Comparison of ENCODE assay signal across 9 cellular contexts in the genomic region with DNA sequence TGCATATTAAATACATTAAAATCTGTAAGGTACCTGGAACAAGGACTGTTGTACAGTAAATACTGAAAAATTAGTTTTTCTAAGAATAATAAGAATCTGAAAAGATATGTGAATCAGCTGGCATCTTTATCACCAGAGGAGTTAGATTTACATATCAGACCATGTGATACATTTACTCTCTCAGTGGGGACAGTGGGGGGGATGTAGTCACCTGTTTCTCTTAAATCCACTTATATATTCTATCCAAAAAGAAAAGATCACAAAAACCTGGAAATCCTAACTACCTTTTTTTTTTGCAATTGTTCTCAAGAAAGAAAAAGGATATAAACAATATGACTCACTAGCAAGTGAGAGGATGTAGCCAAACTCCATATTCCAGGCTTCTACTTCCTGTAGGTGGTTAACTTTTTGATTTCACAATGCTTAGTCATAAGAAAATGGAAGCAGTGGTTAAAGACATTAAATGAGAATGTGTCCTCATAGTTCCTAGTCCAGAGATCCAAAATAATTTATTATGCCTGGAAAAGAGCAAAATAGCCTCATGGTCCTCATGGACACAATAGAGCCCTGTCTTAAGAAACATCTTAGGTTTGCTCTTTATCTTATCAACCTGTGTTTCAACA. TPM values are rescaled to one million over a fixed set of nuclear protein-coding genes. Genes with fewer than 3 reads are reported as not detected.
DNase-seq lines count a peak whose midpoint lies in the region; FAIRE-seq and TF ChIP-seq lines count a peak whose summit lies in the region.
"Had no signal": no experiment of that assay in that cellular context is flagged by ENCODE, and none has a peak within 500 bp of the region (broad histone marks: within the 10 kb centered on the region; RNA-seq: fewer than 3 reads in every experiment).

No MANE protein-coding gene starts in this region.

- no peak for FAIRE-seq in small intestine (lab: Jason Lieb, UNC)

- H3K4me2 ChIP-seq in SK-N-SH, result 0 out of 2 replicates have a peak overlapping the region, but pooled peaks have one; percentile 13
- H3K4me2 ChIP-seq: KMS-11 had no signal

- H3K9me3 ChIP-seq in SK-N-SH, result no peaks in the 10 kb centered on the region
- H3K9me3 ChIP-seq in small intestine (ENCODE audit: control insufficient read depth, low read depth), result no peaks in the 10 kb centered on the region
- H3K9me3 ChIP-seq in tibial nerve, result no peaks in the 10 kb centered on the region

- H3F3A ChIP-seq in SK-N-SH (replicated peaks; ENCODE audit: insufficient read depth), result peaks cover 22% of the 10 kb centered on the region

- H3K9me2 ChIP-seq in SK-N-SH, result no peaks in the 10 kb centered on the region

- no peak for TF ChIP-seq RAD21 in SK-N-SH (IDR thresholded peaks at IDR 0.05; ENCODE audit: low read length)

- no peak overlapping the region for H3K4me3 ChIP-seq in SK-N-SH (ENCODE audit: low read depth in 2 of 2, low read length in 1 of 2)
- no peak overlapping the region for H3K4me3 ChIP-seq in fibroblast of villous mesenchyme (ENCODE audit: low read depth, low read length)
- H3K4me3 ChIP-seq in small intestine (ENCODE audit: low read depth in 1 of 2, low read length in 2 of 2), result no peak overlapping the region
- H3K4me3 ChIP-seq in tibial nerve, result no peak overlapping the region

- H3K27me3 ChIP-seq in SK-N-SH (ENCODE audit: insufficient read depth), result no peaks in the 10 kb centered on the region
- no peaks in the 10 kb centered on the region for H3K27me3 ChIP-seq in small intestine (ENCODE audit: control insufficient read depth in 2 of 2, insufficient read depth in 2 of 2, low read length in 2 of 2)
- H3K27me3 ChIP-seq in tibial nerve, result no peaks in the 10 kb centered on the region

- CTCF ChIA-PET in SK-N-SH (lab: Yijun Ruan, JAX), result interaction anchor here (0.8 kb wide), 1 partner anchor 17 kb away, joined by 3 read pairs; no protein-coding TSS in a partner anchor

- H4K20me1 ChIP-seq in SK-N-SH (ENCODE audit: insufficient read depth), result no peaks in the 10 kb centered on the region

- no peaks in the 10 kb centered on the region for H3K79me2 ChIP-seq in SK-N-SH (ENCODE audit: insufficient read depth)

- no peaks in the 10 kb centered on the region for H3K36me3 ChIP-seq in SK-N-SH (replicated peaks in 1 of 2; ENCODE audit: control insufficient read depth in 1 of 2, insufficient read depth in 2 of 2, low read length in 1 of 2)
- H3K36me3 ChIP-seq in small intestine (ENCODE audit: control insufficient read depth in 2 of 2, insufficient read depth in 2 of 2, low read length in 2 of 2), result no peaks in the 10 kb centered on the region
- no peaks in the 10 kb centered on the region for H3K36me3 ChIP-seq in tibial nerve

- POLR2A ChIA-PET in SK-N-SH (lab: Yijun Ruan, JAX), result no interaction called here

- H3K4me1 ChIP-seq in SK-N-SH (ENCODE audit: control insufficient read depth in 1 of 2, insufficient read depth in 2 of 2, low read depth in 1 of 2, low read length in 1 of 2) (peaks cover 0 to 8% of the 10 kb centered on the region in 2 experiments; a peak in 1 of 4 replicates), small intestine (ENCODE audit: control insufficient read depth in 2 of 2, insufficient read depth in 1 of 2, low read depth in 1 of 2, low read length in 1 of 2) (no peaks in the 10 kb centered on the region), tibial nerve (peaks cover 0 to 46% (median 12%) of the 10 kb centered on the region in 4 donors)

- no peak for TF ChIP-seq POLR2A in tibial nerve (IDR thresholded peaks at IDR 0.05)

- peak overlapping the region; percentile 35; the same call in 1 of the 2 replicates for H3K9ac ChIP-seq in SK-N-SH
- H3K9ac ChIP-seq: KMS-11 had no signal

- H3K27ac ChIP-seq in SK-N-SH (ENCODE audit: low read depth in 2 of 2, low read length in 1 of 2) (peak overlapping the region; percentile 11 to 85; a peak in 3 of 4 replicates), small intestine (ENCODE audit: low read depth in 1 of 2, low read length in 1 of 2) (no peak overlapping the region), tibial nerve (peak overlapping the region in 2 of 4 donors; percentile 43 to 66)
- H3K27ac ChIP-seq: KMS-11 had no signal

- peak overlapping the region; percentile 77 for H2AFZ ChIP-seq in SK-N-SH (ENCODE audit: low read depth)

- peak in 1 of 2 experiments; percentile 79; a peak in 1 of 4 replicates for TF ChIP-seq EP300 in SK-N-SH (IDR thresholded peaks at IDR 0.05; ENCODE audit: borderline replicate concordance in 1 of 2, low read depth in 1 of 2, low read length in 1 of 2)
- TF ChIP-seq EP300 in tibial nerve (IDR thresholded peaks at IDR 0.05), result peak in 1 of 2 donors; percentile 81

- DNase-seq in H4 (ENCODE audit: low spot score) (peak; percentile 93), SK-N-SH (no peak), fibroblast of villous mesenchyme (ENCODE audit: low read depth) (peak; percentile 96), small intestine (peak; percentile 12), NCI-H82 (lab: John Stamatoyannopoulos, UW) (no peak), ureter (ENCODE audit: low spot score) (no peak), NCI-H82 treated with DMSO at 0.1 percent for 48 hours (lab: John Stamatoyannopoulos, UW; ENCODE audit: unreplicated experiment) (no peak), tibial nerve (ENCODE audit: low spot score in 2 of 2) (no peak)

- no peak for TF ChIP-seq CTCF in SK-N-SH (IDR thresholded peaks at IDR 0.05)
- no peak for TF ChIP-seq CTCF in fibroblast of villous mesenchyme (IDR thresholded peaks at IDR 0.05; ENCODE audit: insufficient read depth, low read depth, low read length)
- no peak for TF ChIP-seq CTCF in tibial nerve (IDR thresholded peaks at IDR 0.05)

TF ChIP-seq in SK-N-SH, 30 proteins besides CTCF, POLR2A, EP300 and RAD21 (continues in another document):
- TF ChIP-seq NRF1 (IDR thresholded peaks at IDR 0.05; ENCODE audit: low read depth, low read length), result no peak
- TF ChIP-seq TCF12 (IDR thresholded peaks at IDR 0.05), result peak; percentile 68
- peak; percentile 84 for TF ChIP-seq FOSL2 (IDR thresholded peaks at IDR 0.05; ENCODE audit: borderline replicate concordance, low read depth)
- peak; percentile 61; the same call in 1 of the 2 replicates for TF ChIP-seq ELF1 (IDR thresholded peaks at IDR 0.05)
- no peak for TF ChIP-seq CHD2 (IDR thresholded peaks at IDR 0.05; ENCODE audit: low read length, partially characterized antibody)
- no peak for TF ChIP-seq SMC3 (IDR thresholded peaks at IDR 0.05; ENCODE audit: low read depth, low read length)
- TF ChIP-seq PBX3 (IDR thresholded peaks at IDR 0.05), result peak; percentile 43; the same call in 1 of the 2 replicates
- TF ChIP-seq, protein P1, sequence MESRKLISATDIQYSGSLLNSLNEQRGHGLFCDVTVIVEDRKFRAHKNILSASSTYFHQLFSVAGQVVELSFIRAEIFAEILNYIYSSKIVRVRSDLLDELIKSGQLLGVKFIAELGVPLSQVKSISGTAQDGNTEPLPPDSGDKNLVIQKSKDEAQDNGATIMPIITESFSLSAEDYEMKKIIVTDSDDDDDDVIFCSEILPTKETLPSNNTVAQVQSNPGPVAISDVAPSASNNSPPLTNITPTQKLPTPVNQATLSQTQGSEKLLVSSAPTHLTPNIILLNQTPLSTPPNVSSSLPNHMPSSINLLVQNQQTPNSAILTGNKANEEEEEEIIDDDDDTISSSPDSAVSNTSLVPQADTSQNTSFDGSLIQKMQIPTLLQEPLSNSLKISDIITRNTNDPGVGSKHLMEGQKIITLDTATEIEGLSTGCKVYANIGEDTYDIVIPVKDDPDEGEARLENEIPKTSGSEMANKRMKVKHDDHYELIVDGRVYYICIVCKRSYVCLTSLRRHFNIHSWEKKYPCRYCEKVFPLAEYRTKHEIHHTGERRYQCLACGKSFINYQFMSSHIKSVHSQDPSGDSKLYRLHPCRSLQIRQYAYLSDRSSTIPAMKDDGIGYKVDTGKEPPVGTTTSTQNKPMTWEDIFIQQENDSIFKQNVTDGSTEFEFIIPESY (IDR thresholded peaks at IDR 0.05; ENCODE audit: borderline replicate concordance, low read depth), result no peak
- TF ChIP-seq RCOR1 (IDR thresholded peaks at IDR 0.05; ENCODE audit: low read length), result no peak
- TF ChIP-seq MAX (IDR thresholded peaks at IDR 0.05; ENCODE audit: low read depth), result 0 out of 2 replicates have a peak, but pooled peaks have one; percentile 22
- TF ChIP-seq JUND (IDR thresholded peaks at IDR 0.05), result peak; percentile 89
- TF ChIP-seq RXRA (IDR thresholded peaks at IDR 0.05; ENCODE audit: borderline replicate concordance, low read depth), result no peak; the same call in 1 of the 2 replicates
- TF ChIP-seq TEAD4 (IDR thresholded peaks at IDR 0.05; ENCODE audit: borderline replicate concordance, insufficient read depth), result peak; percentile 40; the same call in 1 of the 2 replicates
- TF ChIP-seq GABPA (IDR thresholded peaks at IDR 0.05; ENCODE audit: low read depth), result peak; percentile 46; the same call in 1 of the 2 replicates
- TF ChIP-seq USF2 (IDR thresholded peaks at IDR 0.05; ENCODE audit: borderline replicate concordance, low read depth, low read length), result no peak

RNA-seq across cellular contexts. Expression of gene MYOZ2, which starts 22.5 kb away (rescaled TPM):
- not detected in 2 replicates for total RNA-seq in H4 (2014; rRNA removed; shearing (Covaris generic))
- polyA plus RNA-seq in SK-N-SH (2012; rRNA removed), result 0.26 and 0.62 TPM in 2 replicates
- polyA plus RNA-seq in SK-N-SH (2012; cell fraction: cytosol; rRNA removed), result 0.68 TPM in 2 replicates
- 0.67 and 1.2 TPM in 2 replicates for polyA plus RNA-seq in SK-N-SH (2012; cell fraction: nucleus; rRNA removed)
- total RNA-seq in fibroblast of villous mesenchyme, result 0.32 and 0.43 TPM in 2 replicates
- 1 to 10 TPM in 1 of 3 donors, under 1 TPM in 2; 0.04 to 8.4 (median 0.67) TPM for polyA plus RNA-seq in small intestine
- total RNA-seq in ureter, result 0.47 TPM
- total RNA-seq in tibial nerve, result under 1 TPM in 3 of 4 donors, not detected in 1; 0.21 to 0.30 (median 0.22) TPM

Comparison
In these comparisons a context has a peak if more than half of its experiments do, and no peak if none do; other contexts are left out.
1. DNase-seq: peak in H4 (single experiment), fibroblast of villous mesenchyme (single experiment) and small intestine (single experiment); none in SK-N-SH (single experiment), NCI-H82 (single experiment), ureter (single experiment), NCI-H82 treated with DMSO at 0.1 percent for 48 hours (single experiment) and tibial nerve (0 of 2).
2. H3K27ac ChIP-seq: peak in SK-N-SH (2 of 2); none in small intestine (0 of 2).